2 cellular contexts compared by ENCODE assay signal in the genomic region with DNA sequence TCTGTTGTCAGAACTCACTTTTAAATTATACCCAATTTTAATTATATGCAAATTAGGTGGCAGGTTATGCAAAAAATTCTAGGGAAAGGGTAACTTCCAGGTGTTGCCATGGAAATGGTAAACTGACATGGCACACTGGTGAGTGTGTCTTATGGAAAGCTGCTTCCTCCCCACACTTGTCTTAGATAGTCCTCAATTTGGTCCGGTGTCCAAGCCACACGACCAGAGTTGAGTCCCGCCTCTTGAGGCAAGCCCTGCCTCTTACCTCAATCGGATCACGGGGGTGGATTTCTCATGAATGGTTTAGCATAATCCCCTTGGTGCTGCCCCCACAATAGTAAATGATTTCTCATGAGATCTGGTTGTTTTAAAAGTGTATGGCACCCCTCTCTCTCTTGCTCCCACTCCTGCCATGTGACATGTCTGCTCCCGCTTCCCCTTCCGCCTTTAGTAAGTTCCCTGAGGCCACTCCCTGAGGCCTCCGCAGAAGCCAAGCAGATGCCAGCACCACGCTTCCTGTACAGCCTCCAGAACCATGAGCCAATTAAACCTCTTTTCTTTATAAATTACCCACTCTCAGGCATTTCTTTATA.
A peak's percentile ranks its signal among the peaks of the same experiment; 100 is the strongest.
TF ChIP-seq lines count a peak whose summit lies in the region.

No MANE protein-coding gene starts in this region.

TF ChIP-seq in HCT116, 20 proteins besides CTCF, POLR2A, EP300 and RAD21 (continued from another document):
- TF ChIP-seq, protein P1, sequence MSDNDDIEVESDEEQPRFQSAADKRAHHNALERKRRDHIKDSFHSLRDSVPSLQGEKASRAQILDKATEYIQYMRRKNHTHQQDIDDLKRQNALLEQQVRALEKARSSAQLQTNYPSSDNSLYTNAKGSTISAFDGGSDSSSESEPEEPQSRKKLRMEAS (IDR thresholded peaks at IDR 0.05): 0 out of 2 replicates have a peak, but pooled peaks have one; percentile 16

TF ChIP-seq in H1, 55 proteins besides CTCF, POLR2A, EP300 and RAD21:
- TF ChIP-seq, protein P2, sequence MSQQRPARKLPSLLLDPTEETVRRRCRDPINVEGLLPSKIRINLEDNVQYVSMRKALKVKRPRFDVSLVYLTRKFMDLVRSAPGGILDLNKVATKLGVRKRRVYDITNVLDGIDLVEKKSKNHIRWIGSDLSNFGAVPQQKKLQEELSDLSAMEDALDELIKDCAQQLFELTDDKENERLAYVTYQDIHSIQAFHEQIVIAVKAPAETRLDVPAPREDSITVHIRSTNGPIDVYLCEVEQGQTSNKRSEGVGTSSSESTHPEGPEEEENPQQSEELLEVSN (IDR thresholded peaks at IDR 0.05): peak; percentile 19; the same call in 1 of the 2 replicates
- TF ChIP-seq KDM1A (IDR thresholded peaks at IDR 0.05; ENCODE audit: borderline replicate concordance, low read length): no peak
